In genomic region chr4:11748169-11748872, GRCh38 we compare ENCODE assay signal across 12 cellular contexts.
DNase-seq lines count a peak whose midpoint lies in the region; ATAC-seq and TF ChIP-seq lines count a peak whose summit lies in the region.
"Had no signal": no experiment of that assay in that cellular context is flagged by ENCODE, and none has a peak within 500 bp of the region (broad histone marks: within the 10 kb centered on the region; RNA-seq: fewer than 3 reads in every experiment).

No MANE protein-coding gene starts in this region.

- ATAC-seq in lung (ENCODE audit: insufficient read depth, low FRiP score) (peak; percentile 84), GM21529 (IDR thresholded peaks at IDR 0.05; ENCODE audit: unreplicated experiment) (no peak)
- ATAC-seq: T-cell had no signal

- H3K27ac ChIP-seq in AG04450 (ENCODE audit: low read depth, low read length) (no peak overlapping the region), lung (ENCODE audit: low read depth in 1 of 2, low read length in 1 of 2) (no peak overlapping the region), prostate gland (no peak overlapping the region)
- H3K27ac ChIP-seq: BLaER1 had no signal

- H3K4me3 ChIP-seq in AG04450 (ENCODE audit: low read depth, low read length): no peak overlapping the region
- no peak overlapping the region for H3K4me3 ChIP-seq in lung
- no peak overlapping the region for H3K4me3 ChIP-seq in prostate gland
- H3K4me3 ChIP-seq: BLaER1, uterus had no signal

- POLR2A ChIA-PET in AG04450 (lab: Yijun Ruan, JAX): interaction anchor here (0.9 kb wide), 1 partner anchor 13 kb away, joined by 3 read pairs; no protein-coding TSS in a partner anchor

- TF ChIP-seq CTCF in AG04450 (IDR thresholded peaks at IDR 0.05; ENCODE audit: low read depth, low read length) (no peak), lung (IDR thresholded peaks at IDR 0.05; ENCODE audit: control extremely low read depth, extremely low read depth) (no peak), prostate gland (IDR thresholded peaks at IDR 0.05) (no peak)

- H3K27me3 ChIP-seq in AG04450 (ENCODE audit: control insufficient read depth, insufficient read depth, low read length): no peaks in the 10 kb centered on the region
- no peaks in the 10 kb centered on the region for H3K27me3 ChIP-seq in lung (ENCODE audit: control insufficient read depth, insufficient read depth)
- no peaks in the 10 kb centered on the region for H3K27me3 ChIP-seq in prostate gland (replicated peaks; ENCODE audit: insufficient read depth)
- H3K27me3 ChIP-seq: BLaER1, uterus had no signal

- no peak for TF ChIP-seq POLR2A in prostate gland (IDR thresholded peaks at IDR 0.05)

- H3K9me3 ChIP-seq in AG04450 (ENCODE audit: control insufficient read depth, insufficient read depth, low read length) (no peaks in the 10 kb centered on the region), lung (ENCODE audit: control insufficient read depth in 2 of 2, insufficient read depth in 1 of 2, low read length in 1 of 2) (no peaks in the 10 kb centered on the region), prostate gland (no peaks in the 10 kb centered on the region)
- H3K9me3 ChIP-seq: uterus had no signal

- H3K36me3 ChIP-seq in lung (ENCODE audit: control insufficient read depth in 2 of 2, insufficient read depth in 2 of 2, low read length in 2 of 2): no peaks in the 10 kb centered on the region
- no peaks in the 10 kb centered on the region for H3K36me3 ChIP-seq in prostate gland
- H3K36me3 ChIP-seq: BLaER1, uterus had no signal

- WGBS in lung, 2 donors: 54 to 70% methylated on average over 7 of the region's 7 CpGs
- 22% methylated on average over 7 of the region's 7 CpGs for WGBS in prostate gland

- CTCF ChIA-PET in AG04450 (lab: Charles Lee): interaction anchor here (2.3 kb wide), 1 partner anchor 17 kb away, joined by 11 read pairs; no protein-coding TSS in a partner anchor

- H3K4me1 ChIP-seq in lung (ENCODE audit: control insufficient read depth in 2 of 2, insufficient read depth in 2 of 2, low read length in 2 of 2) (no peaks in the 10 kb centered on the region), prostate gland (replicated peaks) (no peaks in the 10 kb centered on the region)
- H3K4me1 ChIP-seq: BLaER1, uterus had no signal

- DNase-seq in AG04450 (ENCODE audit: low read depth, low spot score) (peak; percentile 59), NCI-H748 treated with DMSO at 0.1 percent for 48 hours (lab: John Stamatoyannopoulos, UW) (peak; percentile 31), dermis microvascular lymphatic vessel endothelial cell (ENCODE audit: low read depth in 2 of 2) (peak; percentile 96 to 97), lung (ENCODE audit: low spot score) (no peak), prostate gland (ENCODE audit: low spot score) (no peak), GOT3 (lab: John Stamatoyannopoulos, UW) (no peak), NCI-H526 (lab: John Stamatoyannopoulos, UW) (no peak)
- DNase-seq: posterior cingulate gyrus, T-cell had no signal

- intact Hi-C loops in prostate gland (cut with DNase I): no loop called here

Comparison
In these comparisons a context has a peak if more than half of its experiments do, and no peak if none do; other contexts are left out.
1. DNase-seq: peak in AG04450 (single experiment), NCI-H748 treated with DMSO at 0.1 percent for 48 hours (single experiment) and dermis microvascular lymphatic vessel endothelial cell (2 of 2); none in lung (single experiment), prostate gland (single experiment), GOT3 (single experiment) and NCI-H526 (0 of 2).